Comparison of ENCODE assay signal across 8 cellular contexts in genomic region chr9:122264360-122265264, GRCh38. TPM values are rescaled to one million over a fixed set of nuclear protein-coding genes. Genes with fewer than 3 reads are reported as not detected.
DNase-seq lines count a peak whose midpoint lies in the region; ATAC-seq and TF ChIP-seq lines count a peak whose summit lies in the region.

Gene MRRF, plus strand, starts transcription at chr9:122264882. Its CDS starts 6,010 bp downstream, at chr9:122270892.
Gene RBM18, minus strand, starts transcription at chr9:122264840. Its CDS starts 3,348 bp downstream, at chr9:122261492.

- peak within 1 kb of the TSS; percentile 100 for H3K27ac Mint-ChIP-seq in activated T-helper 17 cell treated with anti-CD3 and anti-CD28 coated beads, Interleukin-2, amount 50 U/mL, for 72 hours
- peak within 1 kb of the TSS; percentile 88 to 100 (median 100) for H3K27ac Mint-ChIP-seq in naive thymus-derived CD8-positive, alpha-beta T cell
- peak within 1 kb of the TSS; percentile 100 for H3K27ac Mint-ChIP-seq in stimulated activated naive B cell treated with anti-CD40 and anti-IgM and Interleukin-4, amounts not matched to agents 10 μg/mL and 1 μg/mL and 100 μg/mL, for 72 hours

- H3K9me3 Mint-ChIP-seq in activated T-helper 17 cell treated with anti-CD3 and anti-CD28 coated beads, Interleukin-2, amount 50 U/mL, for 72 hours, result no peaks in the 10 kb centered on the region
- H3K9me3 Mint-ChIP-seq in naive thymus-derived CD8-positive, alpha-beta T cell, result no peaks in the 10 kb centered on the region
- no peaks in the 10 kb centered on the region for H3K9me3 Mint-ChIP-seq in stimulated activated naive B cell treated with anti-CD40 and anti-IgM and Interleukin-4, amounts not matched to agents 10 μg/mL and 1 μg/mL and 100 μg/mL, for 72 hours

- peak within 1 kb of the TSS; percentile 90 for H3K27ac ChIP-seq in DND-41 (ENCODE audit: low read length)
- H3K27ac ChIP-seq in KMS-11, result peak within 1 kb of the TSS; percentile 88

- POLR2A ChIA-PET in naive thymus-derived CD8-positive, alpha-beta T cell (lab: Charles Lee), result interaction anchor here (0.6 to 1.6 kb wide), 5 partner anchors 86 to 836 kb away, joined by 3 to 7 read pairs (median 3); partner anchors contain the start of genes MORN5, NDUFA8 and PDCL

- ATAC-seq in DND-41 (ENCODE audit: insufficient read depth, low read depth) (peak; percentile 90), GM21737 (IDR thresholded peaks at IDR 0.05; ENCODE audit: unreplicated experiment) (peak; percentile 80)
- ATAC-seq in activated T-helper 17 cell treated with anti-CD3 and anti-CD28 coated beads, Interleukin-2, amount 50 U/mL, for 72 hours (replicated peaks), result peak; percentile 94
- ATAC-seq in naive thymus-derived CD8-positive, alpha-beta T cell, result peak; percentile 84 to 88
- ATAC-seq in stimulated activated naive B cell treated with anti-CD40 and anti-IgM and Interleukin-4, amounts not matched to agents 10 μg/mL and 1 μg/mL and 100 μg/mL, for 72 hours (replicated peaks), result peak; percentile 84 to 93

- H3K4me3 ChIP-seq in DND-41 (ENCODE audit: low read depth in 1 of 2, low read length in 2 of 2) (peak within 1 kb of the TSS; percentile 64 to 97), KMS-11 (IDR thresholded peaks at IDR 0.05; ENCODE audit: insufficient read depth, low read depth, low read length) (no peak within 1 kb of the TSS), fibroblast of mammary gland (ENCODE audit: control insufficient read depth, low read depth, low read length) (peak within 1 kb of the TSS; percentile 83)

- H2AFZ ChIP-seq in DND-41 (ENCODE audit: low read depth, low read length) (peak within 1 kb of the TSS; percentile 92), KMS-11 (ENCODE audit: low read depth) (peak within 1 kb of the TSS; percentile 80)

- H3K9ac ChIP-seq in DND-41 (ENCODE audit: low read depth, low read length) (peak within 1 kb of the TSS; percentile 70), KMS-11 (peak within 1 kb of the TSS; percentile 98)

- no peaks in the 10 kb centered on the region for H3K9me3 ChIP-seq in DND-41 (ENCODE audit: insufficient read depth, low read length, severe bottlenecking)

- H3K4me2 ChIP-seq in DND-41 (ENCODE audit: insufficient read depth, low read length), result peak within 1 kb of the TSS; percentile 83
- H3K4me2 ChIP-seq in KMS-11, result peak within 1 kb of the TSS; percentile 90

- H3K4me1 ChIP-seq in DND-41 (ENCODE audit: insufficient read depth, low read length) (peaks cover 40% of the 10 kb centered on the region), KMS-11 (ENCODE audit: low read depth, poor library complexity, severe bottlenecking) (peaks cover 31% of the 10 kb centered on the region)

- TF ChIP-seq CTCF in DND-41 (IDR thresholded peaks at IDR 0.05; ENCODE audit: borderline replicate concordance, extremely low read depth, low read length, poor library complexity, severe bottlenecking) (no peak), KMS-11 (conservative IDR thresholded peaks at IDR 0.05; ENCODE audit: low read depth, low read length) (no peak), fibroblast of mammary gland (conservative IDR thresholded peaks at IDR 0.05; ENCODE audit: control insufficient read depth, insufficient read depth, low read depth, low read length) (no peak)

- H4K20me1 ChIP-seq in DND-41 (ENCODE audit: insufficient read depth, low read length) (peaks cover 5% of the 10 kb centered on the region; the same call in 1 of the 2 replicates), KMS-11 (ENCODE audit: insufficient read depth) (no peaks in the 10 kb centered on the region)

- peaks cover 62% of the 10 kb centered on the region for H3K79me2 ChIP-seq in DND-41 (ENCODE audit: insufficient read depth, low read length)
- peaks cover 40% of the 10 kb centered on the region for H3K79me2 ChIP-seq in KMS-11 (ENCODE audit: insufficient read depth, low read depth)

- peaks cover 11% of the 10 kb centered on the region for H3K4me1 Mint-ChIP-seq in activated T-helper 17 cell treated with anti-CD3 and anti-CD28 coated beads, Interleukin-2, amount 50 U/mL, for 72 hours
- peaks cover 28 to 72% (median 67%) of the 10 kb centered on the region in 4 donors for H3K4me1 Mint-ChIP-seq in naive thymus-derived CD8-positive, alpha-beta T cell
- H3K4me1 Mint-ChIP-seq in stimulated activated naive B cell treated with anti-CD40 and anti-IgM and Interleukin-4, amounts not matched to agents 10 μg/mL and 1 μg/mL and 100 μg/mL, for 72 hours, result peaks cover 22 to 43% of the 10 kb centered on the region in 2 donors

- H3K4me3 Mint-ChIP-seq in activated T-helper 17 cell treated with anti-CD3 and anti-CD28 coated beads, Interleukin-2, amount 50 U/mL, for 72 hours, result peak within 1 kb of the TSS; percentile 94
- H3K4me3 Mint-ChIP-seq in naive thymus-derived CD8-positive, alpha-beta T cell, result peak within 1 kb of the TSS; percentile 97 to 100 (median 99)
- peak within 1 kb of the TSS; percentile 98 to 99 for H3K4me3 Mint-ChIP-seq in stimulated activated naive B cell treated with anti-CD40 and anti-IgM and Interleukin-4, amounts not matched to agents 10 μg/mL and 1 μg/mL and 100 μg/mL, for 72 hours

- DNase-seq in DND-41 (peak; percentile 84), RPMI7951 (ENCODE audit: low read depth) (peak; percentile 85), fibroblast of mammary gland (ENCODE audit: low read depth) (peak; percentile 90)
- peak; percentile 81 to 93 (median 89) for DNase-seq in naive thymus-derived CD8-positive, alpha-beta T cell
- DNase-seq in stimulated activated naive B cell treated with anti-CD40 and anti-IgM and Interleukin-4, amounts not matched to agents 10 μg/mL and 1 μg/mL and 100 μg/mL, for 72 hours, result peak; percentile 92

- no peaks in the 10 kb centered on the region for H3K27me3 Mint-ChIP-seq in activated T-helper 17 cell treated with anti-CD3 and anti-CD28 coated beads, Interleukin-2, amount 50 U/mL, for 72 hours
- H3K27me3 Mint-ChIP-seq in naive thymus-derived CD8-positive, alpha-beta T cell, result no peaks in the 10 kb centered on the region
- H3K27me3 Mint-ChIP-seq in stimulated activated naive B cell treated with anti-CD40 and anti-IgM and Interleukin-4, amounts not matched to agents 10 μg/mL and 1 μg/mL and 100 μg/mL, for 72 hours, result no peaks in the 10 kb centered on the region

- peaks cover 16% of the 10 kb centered on the region for H3K36me3 ChIP-seq in DND-41 (ENCODE audit: insufficient read depth, low read length)
- peaks cover 4% of the 10 kb centered on the region; the same call in 1 of the 2 replicates for H3K36me3 ChIP-seq in KMS-11 (ENCODE audit: insufficient read depth)

- peaks cover 57% of the 10 kb centered on the region for H3K36me3 Mint-ChIP-seq in activated T-helper 17 cell treated with anti-CD3 and anti-CD28 coated beads, Interleukin-2, amount 50 U/mL, for 72 hours (ENCODE audit: low read depth)
- H3K36me3 Mint-ChIP-seq in naive thymus-derived CD8-positive, alpha-beta T cell, result peaks cover 0 to 29% (median 2%) of the 10 kb centered on the region in 3 donors
- H3K36me3 Mint-ChIP-seq in stimulated activated naive B cell treated with anti-CD40 and anti-IgM and Interleukin-4, amounts not matched to agents 10 μg/mL and 1 μg/mL and 100 μg/mL, for 72 hours, result peaks cover 11 to 26% of the 10 kb centered on the region in 2 donors

- no peaks in the 10 kb centered on the region for H3K27me3 ChIP-seq in DND-41 (ENCODE audit: insufficient read depth, low read length, poor library complexity)
- H3K27me3 ChIP-seq in KMS-11 (ENCODE audit: insufficient read depth, low read depth), result no peaks in the 10 kb centered on the region

RNA-seq across cellular contexts. Expression of gene MRRF, which starts in this region (rescaled TPM):
- 23.4 and 28.6 TPM in 2 replicates for total RNA-seq in RPMI7951 (2014; rRNA removed; shearing (Covaris generic))
- 10 to 100 TPM; 42.7 to 51.3 TPM for total RNA-seq in activated T-helper 17 cell treated with anti-CD3 and anti-CD28 coated beads, Interleukin-2, amount 50 U/mL, for 72 hours
- total RNA-seq in naive thymus-derived CD8-positive, alpha-beta T cell, result 10 to 100 TPM; 36.3 to 40.9 TPM
- polyA plus RNA-seq in naive thymus-derived CD8-positive, alpha-beta T cell, result 10 to 100 TPM; 17.0 to 25.4 (median 21.4) TPM

RNA-seq across cellular contexts. Expression of gene RBM18, which starts in this region (rescaled TPM):
- total RNA-seq in RPMI7951 (2014; rRNA removed; shearing (Covaris generic)), result 10.2 and 12.5 TPM in 2 replicates
- 10 to 100 TPM; 25.7 to 36.1 TPM for total RNA-seq in activated T-helper 17 cell treated with anti-CD3 and anti-CD28 coated beads, Interleukin-2, amount 50 U/mL, for 72 hours
- total RNA-seq in naive thymus-derived CD8-positive, alpha-beta T cell, result 10 to 100 TPM; 15.1 to 15.9 TPM
- 10 to 100 TPM; 16.5 to 19.8 (median 17.5) TPM for polyA plus RNA-seq in naive thymus-derived CD8-positive, alpha-beta T cell
